ENCODE assay signal across 1 cellular context in the genomic region with DNA sequence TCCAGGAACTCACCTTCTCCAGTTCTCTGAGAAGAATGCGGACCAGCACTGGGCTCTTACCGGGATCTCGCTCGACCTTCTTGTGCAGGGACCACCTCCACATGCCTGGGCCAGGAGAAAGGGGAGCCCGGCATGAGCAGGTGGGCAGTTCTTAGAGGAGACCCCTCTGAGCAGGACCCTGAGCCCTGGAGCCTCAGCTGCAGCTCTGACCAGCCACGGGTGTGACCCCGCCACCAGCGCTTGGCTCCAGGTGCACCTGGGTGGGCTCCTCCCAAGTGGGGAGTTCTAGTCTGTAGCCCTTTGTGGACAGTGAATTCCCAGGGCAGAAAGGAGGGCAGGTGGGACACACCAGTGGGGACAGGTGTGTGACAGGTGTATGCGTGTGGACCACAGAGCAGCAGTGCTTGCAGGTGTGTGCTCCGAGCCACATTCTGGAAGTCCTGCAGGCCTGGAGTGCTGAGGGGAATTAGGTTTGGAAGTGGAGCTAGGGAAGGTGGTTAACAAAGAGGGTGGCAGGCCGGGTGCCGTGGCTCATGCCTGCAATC.
TF ChIP-seq lines count a peak whose summit lies in the region.

No MANE protein-coding gene starts in this region.

TF ChIP-seq in GM23338, 12 proteins besides CTCF, POLR2A, EP300 and RAD21 (continued from another document):
- TF ChIP-seq, protein P1, sequence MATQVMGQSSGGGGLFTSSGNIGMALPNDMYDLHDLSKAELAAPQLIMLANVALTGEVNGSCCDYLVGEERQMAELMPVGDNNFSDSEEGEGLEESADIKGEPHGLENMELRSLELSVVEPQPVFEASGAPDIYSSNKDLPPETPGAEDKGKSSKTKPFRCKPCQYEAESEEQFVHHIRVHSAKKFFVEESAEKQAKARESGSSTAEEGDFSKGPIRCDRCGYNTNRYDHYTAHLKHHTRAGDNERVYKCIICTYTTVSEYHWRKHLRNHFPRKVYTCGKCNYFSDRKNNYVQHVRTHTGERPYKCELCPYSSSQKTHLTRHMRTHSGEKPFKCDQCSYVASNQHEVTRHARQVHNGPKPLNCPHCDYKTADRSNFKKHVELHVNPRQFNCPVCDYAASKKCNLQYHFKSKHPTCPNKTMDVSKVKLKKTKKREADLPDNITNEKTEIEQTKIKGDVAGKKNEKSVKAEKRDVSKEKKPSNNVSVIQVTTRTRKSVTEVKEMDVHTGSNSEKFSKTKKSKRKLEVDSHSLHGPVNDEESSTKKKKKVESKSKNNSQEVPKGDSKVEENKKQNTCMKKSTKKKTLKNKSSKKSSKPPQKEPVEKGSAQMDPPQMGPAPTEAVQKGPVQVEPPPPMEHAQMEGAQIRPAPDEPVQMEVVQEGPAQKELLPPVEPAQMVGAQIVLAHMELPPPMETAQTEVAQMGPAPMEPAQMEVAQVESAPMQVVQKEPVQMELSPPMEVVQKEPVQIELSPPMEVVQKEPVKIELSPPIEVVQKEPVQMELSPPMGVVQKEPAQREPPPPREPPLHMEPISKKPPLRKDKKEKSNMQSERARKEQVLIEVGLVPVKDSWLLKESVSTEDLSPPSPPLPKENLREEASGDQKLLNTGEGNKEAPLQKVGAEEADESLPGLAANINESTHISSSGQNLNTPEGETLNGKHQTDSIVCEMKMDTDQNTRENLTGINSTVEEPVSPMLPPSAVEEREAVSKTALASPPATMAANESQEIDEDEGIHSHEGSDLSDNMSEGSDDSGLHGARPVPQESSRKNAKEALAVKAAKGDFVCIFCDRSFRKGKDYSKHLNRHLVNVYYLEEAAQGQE (IDR thresholded peaks at IDR 0.05; ENCODE audit: unreplicated experiment) = no peak
- TF ChIP-seq NANOG (IDR thresholded peaks at IDR 0.05; ENCODE audit: borderline replicate concordance) = no peak
